8 cellular contexts compared by ENCODE assay signal in genomic region chr18:2961828-2962227, GRCh38. TPM values are rescaled to one million over a fixed set of nuclear protein-coding genes. Genes with fewer than 3 reads are reported as not detected.
DNase-seq lines count a peak whose midpoint lies in the region; ATAC-seq and TF ChIP-seq lines count a peak whose summit lies in the region.

No MANE protein-coding gene starts in this region.

- intact Hi-C loops in dorsolateral prefrontal cortex (cut with DNase I), result loop anchor here in 1 of 2 donors (10.0 kb wide), 1 partner anchor 53 kb away; the partner anchor contains the start of gene LPIN2
- intact Hi-C loops in ovary (cut with DNase I), result no loop called here

- ATAC-seq in HG03565 (IDR thresholded peaks at IDR 0.05; ENCODE audit: unreplicated experiment) (no peak), GM18873 (IDR thresholded peaks at IDR 0.05; ENCODE audit: low FRiP score, unreplicated experiment) (no peak)

- no peak overlapping the region for H2BK5ac ChIP-seq in neuronal stem cell (ENCODE audit: low read length)

- H2AFZ ChIP-seq in MM.1S (ENCODE audit: low read length) (no peak overlapping the region), neuronal stem cell (ENCODE audit: low read length) (peak overlapping the region; percentile 77)

- H3K79me2 ChIP-seq in MM.1S (ENCODE audit: low read length), result no peaks in the 10 kb centered on the region

- H3K4me2 ChIP-seq in MM.1S (ENCODE audit: low read depth, low read length) (no peak overlapping the region), neuronal stem cell (ENCODE audit: insufficient read depth, low read length, poor library complexity, severe bottlenecking) (no peak overlapping the region)

- no peak for TF ChIP-seq POLR2A in ovary (IDR thresholded peaks at IDR 0.05)

- no peaks in the 10 kb centered on the region for H4K20me1 ChIP-seq in MM.1S (ENCODE audit: insufficient read depth, low read length)

- H3K4me1 ChIP-seq in MM.1S (ENCODE audit: low read length) (peaks cover 31% of the 10 kb centered on the region), neuronal stem cell (ENCODE audit: control insufficient read depth in 2 of 2, insufficient read depth in 1 of 2, low read depth in 1 of 2, low read length in 2 of 2) (peaks cover 0 to 25% of the 10 kb centered on the region in 2 donors), ovary (ENCODE audit: insufficient read depth) (peaks cover 8% of the 10 kb centered on the region)

- no peak overlapping the region for H3K27ac ChIP-seq in MM.1S (ENCODE audit: low read length)
- peak overlapping the region in 41 of 59 donors; percentile 2 to 85 (median 59) for H3K27ac ChIP-seq in dorsolateral prefrontal cortex
- H3K27ac ChIP-seq in neuronal stem cell (replicated peaks; ENCODE audit: low read length), result no peak overlapping the region
- peak overlapping the region in 1 of 2 donors; percentile 70 for H3K27ac ChIP-seq in ovary

- no peaks in the 10 kb centered on the region for H3K9me3 ChIP-seq in MM.1S (replicated peaks; ENCODE audit: insufficient read depth, low read length)
- H3K9me3 ChIP-seq in neuronal stem cell (replicated peaks in 1 of 2; ENCODE audit: control insufficient read depth in 2 of 2, insufficient read depth in 1 of 2, low read depth in 1 of 2, low read length in 2 of 2), result peaks cover 0 to 4% of the 10 kb centered on the region in 2 donors
- H3K9me3 ChIP-seq in ovary, result no peaks in the 10 kb centered on the region

- H2AK5ac ChIP-seq in neuronal stem cell (ENCODE audit: low read depth, low read length), result no peak overlapping the region

- H4K91ac ChIP-seq in neuronal stem cell (ENCODE audit: low read depth, low read length, poor library complexity), result no peak overlapping the region

- H3K23ac ChIP-seq in neuronal stem cell (ENCODE audit: low read depth, low read length, poor library complexity), result no peak overlapping the region

- H3K9me2 ChIP-seq in MM.1S (replicated peaks; ENCODE audit: insufficient read depth, low read length), result no peaks in the 10 kb centered on the region

- H3K36me3 ChIP-seq in MM.1S (replicated peaks; ENCODE audit: insufficient read depth, low read length), result no peaks in the 10 kb centered on the region
- H3K36me3 ChIP-seq in neuronal stem cell (replicated peaks in 1 of 2; ENCODE audit: control insufficient read depth in 2 of 2, insufficient read depth in 2 of 2, low read length in 2 of 2), result peaks cover 2 to 35% of the 10 kb centered on the region in 2 donors
- no peaks in the 10 kb centered on the region for H3K36me3 ChIP-seq in ovary

- no CpG with 5 or more reads among the region's 5 CpGs for WGBS in neuronal stem cell (ENCODE audit: extremely low coverage in 2 of 2, insufficient read length in 2 of 2, insufficient replicate concordance in 1 of 2), 2 donors
- WGBS in ovary, 3 donors, result 42 to 59% (median 47%) methylated on average over 5 of the region's 5 CpGs

- H4K8ac ChIP-seq in neuronal stem cell (ENCODE audit: low read depth, low read length), result no peak overlapping the region

- H3K18ac ChIP-seq in neuronal stem cell (ENCODE audit: low read length), result no peak overlapping the region

- no peaks in the 10 kb centered on the region for H3K79me1 ChIP-seq in neuronal stem cell (ENCODE audit: low read depth, low read length)

- no peak overlapping the region for H2BK15ac ChIP-seq in neuronal stem cell (ENCODE audit: low read length)

- DNase-seq in Caki2 (ENCODE audit: low read depth), result peak; percentile 54
- peak; percentile 36 for DNase-seq in MM.1S
- peak in 1 of 10 donors; percentile 21 for DNase-seq in dorsolateral prefrontal cortex
- DNase-seq in neuronal stem cell (ENCODE audit: low spot score), result no peak
- no peak for DNase-seq in COLO668 (lab: John Stamatoyannopoulos, UW; ENCODE audit: unreplicated experiment)
- no peak for DNase-seq in ovary

- H3K4me3 ChIP-seq in MM.1S (ENCODE audit: low read length) (no peak overlapping the region), dorsolateral prefrontal cortex (peak overlapping the region in 1 of 59 donors; percentile 5), neuronal stem cell (ENCODE audit: low read length in 2 of 2) (peak overlapping the region in 1 of 2 donors; percentile 22), ovary (no peak overlapping the region)

- peaks cover 30% of the 10 kb centered on the region for H3F3A ChIP-seq in MM.1S (ENCODE audit: insufficient read depth, low read length)

- no peak overlapping the region for H2BK12ac ChIP-seq in neuronal stem cell (ENCODE audit: low read length)

- H3K14ac ChIP-seq in neuronal stem cell (ENCODE audit: low read length), result peak overlapping the region; percentile 90

- TF ChIP-seq CTCF in MM.1S (IDR thresholded peaks at IDR 0.05; ENCODE audit: low read length) (no peak), dorsolateral prefrontal cortex (IDR thresholded peaks at IDR 0.05 in 54 of 56, conservative IDR thresholded peaks at IDR 0.05 in 2 of 56; ENCODE audit: low read depth in 1 of 56, partially characterized antibody in 56 of 56) (no peak), ovary (IDR thresholded peaks at IDR 0.05) (no peak)

- no peak overlapping the region for H3K9ac ChIP-seq in MM.1S (ENCODE audit: low read length)
- no peak overlapping the region for H3K9ac ChIP-seq in neuronal stem cell (ENCODE audit: low read depth, low read length, poor library complexity)

- TF ChIP-seq EP300 in ovary (IDR thresholded peaks at IDR 0.05), result no peak

- H3K27me3 ChIP-seq in MM.1S (replicated peaks; ENCODE audit: insufficient read depth, low read length), result 0 out of 2 replicates have a peak, but pooled peaks cover 2% of the 10 kb centered on the region
- H3K27me3 ChIP-seq in dorsolateral prefrontal cortex, result no peaks in the 10 kb centered on the region
- no peaks in the 10 kb centered on the region for H3K27me3 ChIP-seq in neuronal stem cell (ENCODE audit: control insufficient read depth in 3 of 3, insufficient read depth in 3 of 3, low read depth in 1 of 3, low read length in 3 of 3)
- H3K27me3 ChIP-seq in ovary, result no peaks in the 10 kb centered on the region

- in situ Hi-C loops in Caki2 (cut with HindIII; ENCODE audit: low pct_unique_long_range_greater_than_20kb, low sequenced_read_pairs), result no loop called here

- no peak overlapping the region for H2BK120ac ChIP-seq in neuronal stem cell (ENCODE audit: low read depth, low read length)

- H3K4ac ChIP-seq in neuronal stem cell (ENCODE audit: low read length), result no peak overlapping the region

RNA-seq across cellular contexts. Expression of gene LPIN2, which starts 51.1 kb away (rescaled TPM):
- 30.4 and 31.6 TPM in 2 replicates for total RNA-seq in Caki2 (2014; rRNA removed; shearing (Covaris generic); ENCODE audit: low replicate concordance)
- total RNA-seq in dorsolateral prefrontal cortex, result 10 to 100 TPM; 37.1 to 95.3 (median 57.4) TPM
- 15.7 TPM for polyA plus RNA-seq in neuronal stem cell (2013, experiment 1 of 2)
- 15.9 TPM for polyA plus RNA-seq in neuronal stem cell (2013, experiment 2 of 2)
- 10 to 100 TPM; 21.3 to 30.4 (median 26.4) TPM for total RNA-seq in ovary
- 10 to 100 TPM; 13.4 to 44.7 TPM for polyA plus RNA-seq in ovary

Comparison
In these comparisons a context has a peak if more than half of its experiments do, and no peak if none do; other contexts are left out.
1. DNase-seq: peak in Caki2 (single experiment) and MM.1S (single experiment); none in neuronal stem cell (single experiment), COLO668 (single experiment) and ovary (0 of 5).
2. H3K27ac ChIP-seq: peak in dorsolateral prefrontal cortex (41 of 59); none in MM.1S (single experiment) and neuronal stem cell (single experiment).